ENCODE assay signal across 14 cellular contexts in the genomic region with DNA sequence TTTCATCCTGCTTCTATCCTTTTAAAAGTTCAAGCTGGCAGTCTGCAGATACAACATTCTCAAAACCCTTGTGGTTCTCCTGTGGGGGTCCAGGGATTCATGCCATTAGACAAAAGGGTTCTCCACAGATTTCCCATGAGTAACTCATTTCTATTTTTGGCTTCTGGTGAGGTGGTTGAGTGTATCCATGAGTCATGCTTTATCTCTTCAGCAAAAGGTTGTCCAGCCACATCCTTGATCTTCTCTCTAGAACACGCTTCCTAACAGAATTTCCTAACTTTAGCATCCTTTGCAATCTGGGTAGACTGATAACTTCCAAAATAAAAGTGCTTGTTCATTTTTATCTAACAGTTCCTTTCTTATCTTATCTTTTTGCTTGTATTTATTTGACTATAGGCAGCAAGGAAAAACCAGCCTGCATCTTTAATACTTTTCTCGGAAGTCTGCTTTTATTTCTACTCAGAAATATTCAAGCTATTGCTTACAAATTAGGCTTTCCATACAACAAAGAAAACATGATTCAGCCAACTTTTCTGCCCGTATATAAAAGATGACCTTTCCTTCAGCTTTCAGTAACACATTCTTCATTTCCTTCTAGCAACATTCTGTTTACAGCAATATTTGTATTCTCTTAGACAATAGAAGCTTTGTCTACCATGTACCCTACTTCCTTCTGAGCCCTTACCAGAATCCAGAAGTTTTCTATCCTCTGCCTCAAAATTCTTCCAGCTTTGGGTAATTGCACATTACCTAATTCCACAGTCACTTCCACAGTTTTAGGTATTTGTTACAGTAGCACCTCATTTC.
DNase-seq lines count a peak whose midpoint lies in the region; ATAC-seq and TF ChIP-seq lines count a peak whose summit lies in the region.
"Had no signal": no experiment of that assay in that cellular context is flagged by ENCODE, and none has a peak within 500 bp of the region (broad histone marks: within the 10 kb centered on the region; RNA-seq: fewer than 3 reads in every experiment).

No MANE protein-coding gene starts in this region.

- H3K4me3 Mint-ChIP-seq in chondrocyte (ENCODE audit: unreplicated experiment), result no peak overlapping the region
- H3K4me3 Mint-ChIP-seq: activated CD8-positive, alpha-beta T cell treated with anti-CD3 and anti-CD28 coated beads for 36 hours had no signal

- DNase-seq in CMK (ENCODE audit: low read depth) (peak; percentile 61), OCI-M1 (lab: John Stamatoyannopoulos, UW) (peak; percentile 81), chondrocyte (ENCODE audit: low spot score) (no peak), myocyte (ENCODE audit: low read depth) (peak; percentile 97), hippocampal formation (lab: John Stamatoyannopoulos, UW) (no peak)
- DNase-seq in activated effector memory CD4-positive, alpha-beta T cell treated with Interleukin-2 at 50 U/mL for 16 hours, result no peak
- DNase-seq: activated CD8-positive, alpha-beta T cell treated with anti-CD3 and anti-CD28 coated beads for 36 hours; activated naive CD4-positive, alpha-beta T cell treated with anti-CD3 and anti-CD28 coated beads, Interleukin-2, amount 50 U/mL, for 16 hours; COR-L47; NCI-H1105; NCI-H526 treated with DMSO at 0.1 percent for 48 hours; SJCRH30 had no signal

- peak overlapping the region; percentile 17 for H3K27ac Mint-ChIP-seq in chondrocyte (ENCODE audit: unreplicated experiment)
- H3K27ac Mint-ChIP-seq: activated CD8-positive, alpha-beta T cell treated with anti-CD3 and anti-CD28 coated beads for 36 hours had no signal

- no peak for ATAC-seq in activated CD4-positive, CD25-positive, alpha-beta regulatory T cell treated with anti-CD3 and anti-CD28 coated beads, Interleukin-2, amount 50 U/mL, for 24 hours
- ATAC-seq in HG03139 (IDR thresholded peaks at IDR 0.05; ENCODE audit: unreplicated experiment), result no peak
- ATAC-seq: activated CD8-positive, alpha-beta T cell treated with anti-CD3 and anti-CD28 coated beads for 36 hours had no signal

- peaks cover 16% of the 10 kb centered on the region for H3K36me3 Mint-ChIP-seq in chondrocyte (ENCODE audit: low read depth)

- peaks cover 45% of the 10 kb centered on the region for H3K9me3 Mint-ChIP-seq in chondrocyte (ENCODE audit: low read depth)

- no peak for TF ChIP-seq CTCF in chondrocyte (IDR thresholded peaks at IDR 0.05)

- no peaks in the 10 kb centered on the region for H3K27me3 Mint-ChIP-seq in chondrocyte (ENCODE audit: low read depth)

- peaks cover 18% of the 10 kb centered on the region for H3K4me1 Mint-ChIP-seq in chondrocyte (ENCODE audit: low read depth)

Comparison
In these comparisons a context has a peak if more than half of its experiments do, and no peak if none do; other contexts are left out.
1. DNase-seq: peak in CMK (single experiment), OCI-M1 (single experiment) and myocyte (single experiment); none in chondrocyte (single experiment), hippocampal formation (0 of 2) and activated effector memory CD4-positive, alpha-beta T cell treated with Interleukin-2 at 50 U/mL for 16 hours (single experiment).